ENCODE assay signal across 8 cellular contexts in genomic region chr18:75212626-75213110, GRCh38. TPM values are rescaled to one million over a fixed set of nuclear protein-coding genes. Genes with fewer than 3 reads are reported as not detected.
A peak's percentile ranks its signal among the peaks of the same experiment; 100 is the strongest.
DNase-seq lines count a peak whose midpoint lies in the region; ATAC-seq, FAIRE-seq and TF ChIP-seq lines count a peak whose summit lies in the region.

No MANE protein-coding gene starts in this region.

- no peaks in the 10 kb centered on the region for H3K9me3 ChIP-seq in kidney (ENCODE audit: control insufficient read depth in 1 of 2, low read length in 2 of 2)
- H3K9me3 ChIP-seq in suprapubic skin = no peaks in the 10 kb centered on the region

- H3K36me3 Mint-ChIP-seq in activated CD4-positive, alpha-beta T cell treated with anti-CD3 and anti-CD28 coated beads for 36 hours (ENCODE audit: low read depth) = peaks cover 13% of the 10 kb centered on the region
- peaks cover 9% of the 10 kb centered on the region for H3K36me3 Mint-ChIP-seq in activated T-helper 1 cell treated with anti-CD3 and anti-CD28 coated beads, Interleukin-12 subunit alpha, Interleukin-12 subunit beta, Interleukin-2, Interleukin-4 antibody, amounts not matched to agents 30 ng/mL and 10 ng/mL and 1 ng/mL, durations not matched to agents 14 hours and 24 hours and 36 hours (ENCODE audit: low read depth)

- no peak for ATAC-seq in activated CD4-positive, alpha-beta T cell treated with anti-CD3 and anti-CD28 coated beads for 36 hours
- no peak for ATAC-seq in left colon

- H3K4me1 ChIP-seq in kidney (ENCODE audit: control insufficient read depth in 1 of 2, insufficient read depth in 1 of 2, low read depth in 1 of 2, low read length in 2 of 2) (peaks cover 23 to 38% of the 10 kb centered on the region in 2 donors), suprapubic skin (peaks cover 58% of the 10 kb centered on the region)

- DNase-seq in activated CD4-positive, alpha-beta T cell treated with anti-CD3 and anti-CD28 coated beads for 36 hours = no peak
- DNase-seq in activated CD4-positive, alpha-beta T cell treated with anti-CD3 and anti-CD28 coated beads, Interleukin-2, amount 50 U/mL, for 1 hour = no peak
- DNase-seq in activated T-helper 1 cell treated with anti-CD3 and anti-CD28 coated beads, Interleukin-12 subunit alpha, Interleukin-12 subunit beta, Interleukin-2, Interleukin-4 antibody, amounts not matched to agents 30 ng/mL and 10 ng/mL and 1 ng/mL, durations not matched to agents 14 hours and 24 hours and 36 hours (ENCODE audit: low spot score) = no peak
- DNase-seq in kidney (no peak), suprapubic skin (ENCODE audit: low spot score in 2 of 2) (no peak), NOMO-1 treated with dmso at 0.1 percent for 144 hours (lab: John Stamatoyannopoulos, UW; ENCODE audit: unreplicated experiment) (no peak), left colon (no peak), cerebellar nuclear complex (lab: John Stamatoyannopoulos, UW) (no peak)

- H3K4me3 Mint-ChIP-seq in activated CD4-positive, alpha-beta T cell treated with anti-CD3 and anti-CD28 coated beads for 36 hours = peak overlapping the region; percentile 66
- H3K4me3 Mint-ChIP-seq in activated T-helper 1 cell treated with anti-CD3 and anti-CD28 coated beads, Interleukin-12 subunit alpha, Interleukin-12 subunit beta, Interleukin-2, Interleukin-4 antibody, amounts not matched to agents 30 ng/mL and 10 ng/mL and 1 ng/mL, durations not matched to agents 14 hours and 24 hours and 36 hours = peak overlapping the region; percentile 84

- TF ChIP-seq EP300 in suprapubic skin (IDR thresholded peaks at IDR 0.05) = no peak

- H3K9ac ChIP-seq in kidney (ENCODE audit: low read length in 2 of 2) = peak overlapping the region; percentile 10 to 66

- no peaks in the 10 kb centered on the region for H3K27me3 ChIP-seq in suprapubic skin

- no peak for TF ChIP-seq POLR2A in suprapubic skin (IDR thresholded peaks at IDR 0.05)

- H3K4me3 ChIP-seq in kidney (ENCODE audit: low read length in 2 of 2) (peak overlapping the region; percentile 30 to 69), suprapubic skin (peak overlapping the region; percentile 99)

- H3K27ac ChIP-seq in kidney (ENCODE audit: low read depth in 2 of 2, low read length in 2 of 2) (peak overlapping the region in 1 of 2 donors; percentile 79), suprapubic skin (peak overlapping the region; percentile 89)

- POLR2A ChIA-PET in activated CD4-positive, alpha-beta T cell treated with anti-CD3 and anti-CD28 coated beads for 36 hours (lab: Charles Lee) = interaction anchor here (0.6 kb wide), 2 partner anchors 35 to 86 kb away, joined by 3 to 6 read pairs; no protein-coding TSS in a partner anchor

- FAIRE-seq in kidney (lab: Jason Lieb, UNC) = no peak

- WGBS in suprapubic skin = 17% methylated on average over 8 of the region's 8 CpGs

- peaks cover 54% of the 10 kb centered on the region for H3K4me1 Mint-ChIP-seq in activated CD4-positive, alpha-beta T cell treated with anti-CD3 and anti-CD28 coated beads for 36 hours
- peaks cover 68% of the 10 kb centered on the region for H3K4me1 Mint-ChIP-seq in activated T-helper 1 cell treated with anti-CD3 and anti-CD28 coated beads, Interleukin-12 subunit alpha, Interleukin-12 subunit beta, Interleukin-2, Interleukin-4 antibody, amounts not matched to agents 30 ng/mL and 10 ng/mL and 1 ng/mL, durations not matched to agents 14 hours and 24 hours and 36 hours (ENCODE audit: low read depth)

- H3K27me3 Mint-ChIP-seq in activated CD4-positive, alpha-beta T cell treated with anti-CD3 and anti-CD28 coated beads for 36 hours = no peaks in the 10 kb centered on the region
- H3K27me3 Mint-ChIP-seq in activated T-helper 1 cell treated with anti-CD3 and anti-CD28 coated beads, Interleukin-12 subunit alpha, Interleukin-12 subunit beta, Interleukin-2, Interleukin-4 antibody, amounts not matched to agents 30 ng/mL and 10 ng/mL and 1 ng/mL, durations not matched to agents 14 hours and 24 hours and 36 hours (ENCODE audit: insufficient read depth) = peaks cover 9% of the 10 kb centered on the region

- TF ChIP-seq CTCF in kidney (IDR thresholded peaks at IDR 0.05; ENCODE audit: borderline replicate concordance, extremely low read depth, insufficient read depth) (no peak), suprapubic skin (IDR thresholded peaks at IDR 0.05) (no peak)

- H3K9me3 Mint-ChIP-seq in activated CD4-positive, alpha-beta T cell treated with anti-CD3 and anti-CD28 coated beads for 36 hours (ENCODE audit: low read depth) = no peaks in the 10 kb centered on the region
- no peaks in the 10 kb centered on the region for H3K9me3 Mint-ChIP-seq in activated T-helper 1 cell treated with anti-CD3 and anti-CD28 coated beads, Interleukin-12 subunit alpha, Interleukin-12 subunit beta, Interleukin-2, Interleukin-4 antibody, amounts not matched to agents 30 ng/mL and 10 ng/mL and 1 ng/mL, durations not matched to agents 14 hours and 24 hours and 36 hours

- H3K36me3 ChIP-seq in kidney (ENCODE audit: control insufficient read depth in 1 of 2, insufficient read depth in 2 of 2, low read length in 2 of 2) (no peaks in the 10 kb centered on the region), suprapubic skin (no peaks in the 10 kb centered on the region)

- CTCF ChIA-PET in activated CD4-positive, alpha-beta T cell treated with anti-CD3 and anti-CD28 coated beads for 36 hours (lab: Charles Lee) = interaction anchor here (0.7 to 1.0 kb wide), 2 partner anchors 19 to 35 kb away, joined by 3 read pairs; no protein-coding TSS in a partner anchor

- peak overlapping the region; percentile 48 for H3K27ac Mint-ChIP-seq in activated CD4-positive, alpha-beta T cell treated with anti-CD3 and anti-CD28 coated beads for 36 hours
- H3K27ac Mint-ChIP-seq in activated T-helper 1 cell treated with anti-CD3 and anti-CD28 coated beads, Interleukin-12 subunit alpha, Interleukin-12 subunit beta, Interleukin-2, Interleukin-4 antibody, amounts not matched to agents 30 ng/mL and 10 ng/mL and 1 ng/mL, durations not matched to agents 14 hours and 24 hours and 36 hours = peak overlapping the region; percentile 61

- intact Hi-C loops in activated CD4-positive, alpha-beta T cell treated with anti-CD3 and anti-CD28 coated beads for 36 hours (cut with DNase I, micrococcal nuclease) = loop anchor here (1.0 to 10.0 kb wide), 7 partner anchors 8 to 1282 kb away; partner anchors contain the start of genes CNDP2 (in 1 of the 2), CYB5A (in 1 of the 2) and ZNF516 (in 1 of the 2)
- intact Hi-C loops in activated T-helper 1 cell treated with anti-CD3 and anti-CD28 coated beads, Interleukin-12 subunit alpha, Interleukin-12 subunit beta, Interleukin-2, Interleukin-4 antibody, amounts not matched to agents 30 ng/mL and 10 ng/mL and 1 ng/mL, durations not matched to agents 14 hours and 24 hours and 36 hours (cut with micrococcal nuclease) = loop anchor here (10.0 kb wide), 1 partner anchor 1148 kb away; no protein-coding TSS in a partner anchor
- intact Hi-C loops in kidney (cut with DNase I) (no loop called here), left colon (cut with DNase I, micrococcal nuclease) (no loop called here)

RNA-seq across cellular contexts. Expression of gene TSHZ1, which starts 2.1 kb away (rescaled TPM):
- 10 to 100 TPM; 12.0 to 13.4 TPM for total RNA-seq in activated CD4-positive, alpha-beta T cell treated with anti-CD3 and anti-CD28 coated beads for 36 hours
- 12.7 and 13.5 TPM in 2 replicates for total RNA-seq in activated T-helper 1 cell treated with anti-CD3 and anti-CD28 coated beads, Interleukin-12 subunit alpha, Interleukin-12 subunit beta, Interleukin-2, Interleukin-4 antibody, amounts not matched to agents 30 ng/mL and 10 ng/mL and 1 ng/mL, durations not matched to agents 14 hours and 24 hours and 36 hours
- total RNA-seq in kidney = 31.3 TPM
- polyA plus RNA-seq in kidney (ENCODE audit: insufficient read depth, low read depth, low replicate concordance) = 7.0 TPM
- total RNA-seq in suprapubic skin = 10 to 100 TPM; 15.2 to 24.5 (median 20.3) TPM
- 10 to 100 TPM; 24.8 to 34.1 TPM for total RNA-seq in left colon

RNA-seq across cellular contexts. Expression of gene PTGR3, which starts 3.7 kb away (rescaled TPM):
- total RNA-seq in activated CD4-positive, alpha-beta T cell treated with anti-CD3 and anti-CD28 coated beads for 36 hours = 10 to 100 TPM; 14.4 to 23.3 TPM
- total RNA-seq in activated T-helper 1 cell treated with anti-CD3 and anti-CD28 coated beads, Interleukin-12 subunit alpha, Interleukin-12 subunit beta, Interleukin-2, Interleukin-4 antibody, amounts not matched to agents 30 ng/mL and 10 ng/mL and 1 ng/mL, durations not matched to agents 14 hours and 24 hours and 36 hours = 19.1 and 23.3 TPM in 2 replicates
- total RNA-seq in kidney (36.8 TPM), suprapubic skin (10 to 100 TPM; 14.0 to 20.4 (median 15.5) TPM), left colon (10 to 100 TPM; 42.9 to 54.6 TPM)
- 21.1 TPM for polyA plus RNA-seq in kidney (ENCODE audit: insufficient read depth, low read depth, low replicate concordance)

Comparison
In these comparisons a context has a peak if more than half of its experiments do, and no peak if none do; other contexts are left out.
1. intact Hi-C loops: an anchor here in activated CD4-positive, alpha-beta T cell treated with anti-CD3 and anti-CD28 coated beads for 36 hours (1.0 to 10.0 kb wide) and activated T-helper 1 cell treated with anti-CD3 and anti-CD28 coated beads, Interleukin-12 subunit alpha, Interleukin-12 subunit beta, Interleukin-2, Interleukin-4 antibody, amounts not matched to agents 30 ng/mL and 10 ng/mL and 1 ng/mL, durations not matched to agents 14 hours and 24 hours and 36 hours (10.0 kb wide); none called in kidney and left colon.